In the genomic region with DNA sequence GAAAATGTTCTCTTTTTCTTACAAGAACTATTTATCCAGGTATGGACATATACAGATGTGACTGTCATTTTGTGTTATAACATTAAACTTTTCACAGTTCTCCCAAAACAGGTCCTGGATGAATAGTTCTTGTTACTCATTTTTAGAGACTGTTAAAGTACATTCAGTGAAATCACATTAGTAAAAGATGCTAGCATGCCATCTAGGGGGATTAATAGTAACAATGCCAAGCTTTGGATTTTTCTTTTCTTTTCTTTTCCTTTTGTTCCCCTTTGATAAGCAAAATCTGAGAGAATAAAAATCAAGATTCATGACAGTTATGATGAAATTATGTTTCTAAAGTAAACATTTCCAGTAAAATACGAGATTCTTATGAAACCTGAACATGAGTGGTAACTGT, we compare ENCODE assay signal across 23 cellular contexts. TPM values are rescaled to one million over a fixed set of nuclear protein-coding genes. Genes with fewer than 3 reads are reported as not detected.
DNase-seq lines count a peak whose midpoint lies in the region; ATAC-seq, FAIRE-seq and TF ChIP-seq lines count a peak whose summit lies in the region.
"Had no signal": no experiment of that assay in that cellular context is flagged by ENCODE, and none has a peak within 500 bp of the region (broad histone marks: within the 10 kb centered on the region; RNA-seq: fewer than 3 reads in every experiment).

No MANE protein-coding gene starts in this region.

- no peak for TF ChIP-seq POLR2A in A549 (IDR thresholded peaks at IDR 0.05; ENCODE audit: low read length)

- BruUV-seq in PC-3 (replicated peaks; lab: Mats Ljungman, UMichigan), result no TSS peak

- peak overlapping the region; percentile 38; the same call in 2 of the 3 replicates for H3K4me2 ChIP-seq in A549
- no peak overlapping the region for H3K4me2 ChIP-seq in PC-3 (ENCODE audit: low read length)

- H4K20me1 ChIP-seq in PC-3 (ENCODE audit: low read length), result no peaks in the 10 kb centered on the region

- no peaks in the 10 kb centered on the region for H3K9me3 ChIP-seq in A549
- H3K9me3 ChIP-seq in PC-3 (ENCODE audit: low read length), result no peaks in the 10 kb centered on the region
- no peaks in the 10 kb centered on the region for H3K9me3 ChIP-seq in right cardiac atrium (ENCODE audit: control insufficient read depth, low read length)
- H3K9me3 ChIP-seq: colonic mucosa, esophagus squamous epithelium, Peyer's patch, sigmoid colon had no signal

- H3K9me2 ChIP-seq in PC-3 (replicated peaks; ENCODE audit: low read length), result no peaks in the 10 kb centered on the region

- H3K4me1 ChIP-seq in A549, result peaks cover 30% of the 10 kb centered on the region; the same call in 2 of the 3 replicates
- peaks cover 10% of the 10 kb centered on the region for H3K4me1 ChIP-seq in ACC112 (ENCODE audit: control insufficient read depth, insufficient read depth, low read length, unreplicated experiment)
- H3K4me1 ChIP-seq in PC-3 (ENCODE audit: insufficient read depth, low read length), result peaks cover 6% of the 10 kb centered on the region; the same call in 1 of the 2 replicates
- H3K4me1 ChIP-seq in right cardiac atrium (ENCODE audit: control insufficient read depth, insufficient read depth, low read length), result peaks cover 2% of the 10 kb centered on the region
- H3K4me1 ChIP-seq: colonic mucosa, esophagus squamous epithelium, Peyer's patch, sigmoid colon had no signal

- H2AFZ ChIP-seq in ACC112 (ENCODE audit: low read length, unreplicated experiment), result peak overlapping the region; percentile 82
- H2AFZ ChIP-seq in PC-3 (ENCODE audit: low read length), result no peak overlapping the region

- POLR2A ChIA-PET in A549 (lab: Yijun Ruan, JAX) (no interaction called here), PC-3 (lab: Charles Lee; ENCODE audit: unreplicated experiment) (interaction anchor here (0.7 kb wide), 1 partner anchor 231 kb away, joined by 3 read pairs; no protein-coding TSS in a partner anchor)

- no peak for DNase-seq in A549 (ENCODE audit: low read depth in 1 of 2, low spot score in 1 of 2)
- DNase-seq in PC-3, result peak; percentile 13
- DNase-seq in fibroblast of peridontal ligament (ENCODE audit: extremely low read depth), result peak; percentile 15
- no peak for DNase-seq in coronary artery (ENCODE audit: low spot score)
- DNase-seq in right cardiac atrium, result no peak
- DNase-seq: activated CD8-positive, alpha-beta memory T cell treated with anti-CD3 and anti-CD28 coated beads, Interleukin-2, amount 10 ng/mL, durations not matched to agents 7 days and 5 days; CD4-positive, alpha-beta memory T cell; colonic mucosa; DMS 273 treated with DMSO at 0.1 percent for 48 hours; esophagus squamous epithelium; KBM-7; kidney; MV-4-11; NCI-H146; NCI-H510A treated with DMSO at 0.1 percent for 48 hours; Peyer's patch; SIG-M5; sigmoid colon; T-helper 17 cell had no signal

- CTCF ChIA-PET in A549 (lab: Yijun Ruan, JAX) (interaction anchor here (0.6 to 1.9 kb wide), 3 partner anchors 8 to 698 kb away, joined by 3 to 6 read pairs (median 4); no protein-coding TSS in a partner anchor), PC-3 (lab: Charles Lee) (interaction anchor here (0.6 kb wide), 1 partner anchor 577 kb away, joined by 4 read pairs; no protein-coding TSS in a partner anchor)

- H3K9ac ChIP-seq in PC-3 (ENCODE audit: low read length), result no peak overlapping the region

- ATAC-seq in A549, result no peak; a peak in 1 of 6 replicates
- ATAC-seq in PC-3, result no peak
- ATAC-seq in HG03460 (IDR thresholded peaks at IDR 0.05; ENCODE audit: unreplicated experiment), result no peak
- ATAC-seq in right cardiac atrium, result no peak
- ATAC-seq: activated CD8-positive, alpha-beta memory T cell treated with anti-CD3 and anti-CD28 coated beads, Interleukin-2, amount 10 ng/mL, durations not matched to agents 7 days and 5 days; T-helper 17 cell had no signal

- H3K79me2 ChIP-seq in ACC112 (ENCODE audit: control insufficient read depth, insufficient read depth, low read length, unreplicated experiment) (no peaks in the 10 kb centered on the region), PC-3 (ENCODE audit: low read length) (no peaks in the 10 kb centered on the region)

- TF ChIP-seq CTCF in A549 (IDR thresholded peaks at IDR 0.05), result peak; percentile 27; the same call in 1 of the 3 replicates
- TF ChIP-seq CTCF in PC-3 (conservative IDR thresholded peaks at IDR 0.05; ENCODE audit: low read depth, low read length), result no peak
- no peak for TF ChIP-seq CTCF in coronary artery (IDR thresholded peaks at IDR 0.05)

- intact Hi-C loops in PC-3 (cut with micrococcal nuclease) (no loop called here), right cardiac atrium (cut with DNase I) (no loop called here)

- no peaks in the 10 kb centered on the region for H3F3A ChIP-seq in PC-3 (ENCODE audit: low read length, unreplicated experiment)

- H3K36me3 ChIP-seq in ACC112 (ENCODE audit: insufficient read depth, low read length) (no peaks in the 10 kb centered on the region), PC-3 (ENCODE audit: low read depth, low read length) (no peaks in the 10 kb centered on the region)
- H3K36me3 ChIP-seq: colonic mucosa, esophagus squamous epithelium, Peyer's patch, sigmoid colon had no signal

- no peak for TF ChIP-seq EP300 in A549 (IDR thresholded peaks at IDR 0.05)

- H3K4me3 ChIP-seq in A549 (no peak overlapping the region), ACC112 (ENCODE audit: low read depth, low read length) (peak overlapping the region; percentile 57; the same call in 1 of the 2 replicates), PC-3 (ENCODE audit: low read length) (no peak overlapping the region), coronary artery (no peak overlapping the region), right cardiac atrium (ENCODE audit: low read length) (no peak overlapping the region)
- H3K4me3 ChIP-seq: colonic mucosa, esophagus squamous epithelium, lung, Peyer's patch, sigmoid colon had no signal

- H3K27me3 ChIP-seq in ACC112 (ENCODE audit: insufficient read depth, low read length), result no peaks in the 10 kb centered on the region
- no peaks in the 10 kb centered on the region for H3K27me3 ChIP-seq in PC-3 (ENCODE audit: low read length)
- H3K27me3 ChIP-seq in right cardiac atrium (ENCODE audit: control insufficient read depth, insufficient read depth), result no peaks in the 10 kb centered on the region
- H3K27me3 ChIP-seq: colonic mucosa, esophagus squamous epithelium, Peyer's patch, sigmoid colon had no signal

- no peak overlapping the region; a peak in 1 of 6 replicates for H3K27ac ChIP-seq in A549
- no peak overlapping the region for H3K27ac ChIP-seq in ACC112 (ENCODE audit: low read depth, low read length)
- no peak overlapping the region for H3K27ac ChIP-seq in PC-3 (ENCODE audit: low read length)
- H3K27ac ChIP-seq in coronary artery, result no peak overlapping the region
- no peak overlapping the region for H3K27ac ChIP-seq in right cardiac atrium (ENCODE audit: low read length)
- H3K27ac ChIP-seq: colonic mucosa, esophagus squamous epithelium, Peyer's patch, sigmoid colon had no signal

- peak; percentile 73 for FAIRE-seq in A549 (lab: Jason Lieb, UNC)

- TF ChIP-seq RAD21 in A549 (conservative IDR thresholded peaks at IDR 0.05 in 1 of 2, IDR thresholded peaks at IDR 0.05 in 1 of 2), result peak; percentile 25 to 44; a peak in 3 of 5 replicates

- WGBS in A549 (ENCODE audit: missing lambda C conversion rate), result 9% methylated on average over 1 of the region's 1 CpG
- 63% methylated on average over 1 of the region's 1 CpG for WGBS in right cardiac atrium

TF ChIP-seq in A549, 52 proteins besides CTCF, POLR2A, EP300 and RAD21:
- peak; percentile 22; the same call in 1 of the 3 replicates for TF ChIP-seq SMC3 (IDR thresholded peaks at IDR 0.05)
- no peak for TF ChIP-seq MAFK (IDR thresholded peaks at IDR 0.05; ENCODE audit: partially characterized antibody)

RNA-seq across cellular contexts. Expression of a gene that starts 1.4 kb away (rescaled TPM):
- polyA plus RNA-seq in A549 (2011; rRNA removed), result 0.72 and 1.5 TPM in 2 replicates
- 0.03 TPM in 2 replicates for polyA plus RNA-seq in A549 (2012; cell fraction: cytosol; rRNA removed)
- 0.01 and 0.09 TPM in 2 replicates for polyA plus RNA-seq in A549 (2012; cell fraction: nucleus; rRNA removed)
- polyA plus RNA-seq in A549 (2017; fragmentation: RNase III; extraction: RNeasy Plus Mini Kit Qiagen cat#74134 plus additional on column Dnase treatment), result 0.09 to 0.26 TPM (median 0.26 TPM) in 3 replicates
- 0.24 and 0.29 TPM in 2 replicates for polyA minus RNA-seq in A549 (2011; rRNA and poly(A)+ RNA removed)
- total RNA-seq in PC-3 (2014; rRNA removed), result not detected in 2 replicates
- 1 to 10 TPM in 3 of 4 donors, under 1 TPM in 1; 0.23 to 7.4 (median 4.4) TPM for total RNA-seq in right cardiac atrium
- 0.05 TPM for polyA plus RNA-seq in right cardiac atrium
- total RNA-seq: neural crest cell, Peyer's patch had no signal

Comparison
In these comparisons a context has a peak if more than half of its experiments do, and no peak if none do; other contexts are left out.
1. DNase-seq: peak in PC-3 (single experiment) and fibroblast of peridontal ligament (single experiment); none in A549 (0 of 2), coronary artery (single experiment) and right cardiac atrium (0 of 3).